Comparison of ENCODE assay signal across 8 cellular contexts in the genomic region with DNA sequence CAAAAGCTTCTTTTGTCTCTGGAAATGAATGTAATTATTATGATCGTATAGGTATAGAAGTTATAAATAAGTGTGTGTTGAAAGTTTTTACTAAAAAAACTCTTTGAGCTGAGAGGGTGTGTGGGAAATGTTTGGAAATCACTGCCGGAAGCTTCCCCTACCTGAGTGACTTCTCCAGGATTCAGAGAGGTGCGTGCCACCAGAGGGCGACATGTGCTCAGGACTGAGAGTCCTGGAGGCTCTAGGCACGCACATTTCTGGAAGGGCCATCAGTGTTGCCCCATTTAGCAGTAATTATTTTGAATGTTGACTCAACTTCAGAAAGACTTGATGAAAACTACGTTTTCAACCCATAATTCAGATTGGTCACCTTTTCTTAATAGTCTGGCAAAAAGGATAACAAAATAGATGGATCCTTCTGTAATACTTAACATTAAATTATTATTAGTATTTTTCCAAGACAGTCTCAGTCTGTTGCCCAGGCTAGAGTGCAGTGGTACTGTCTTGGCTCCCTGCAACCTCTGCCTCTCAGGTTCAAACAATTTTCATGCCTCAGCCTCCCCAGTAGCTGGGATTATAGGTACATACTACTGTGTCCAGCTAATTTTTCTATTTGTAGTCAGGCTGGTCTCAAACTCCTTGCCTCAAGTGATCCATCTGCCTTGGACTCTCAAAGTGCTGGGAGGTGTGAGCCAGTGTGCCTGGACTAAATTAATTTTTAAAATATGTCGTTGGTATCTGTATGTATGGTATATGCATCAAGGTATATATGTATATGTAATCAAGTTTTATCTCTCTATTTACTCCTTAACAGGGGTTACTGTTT. TPM values are rescaled to one million over a fixed set of nuclear protein-coding genes. Genes with fewer than 3 reads are reported as not detected.
DNase-seq lines count a peak whose midpoint lies in the region; ATAC-seq and TF ChIP-seq lines count a peak whose summit lies in the region.

No MANE protein-coding gene starts in this region.

- H4K5ac ChIP-seq in H9 (ENCODE audit: insufficient read length, low read depth, low read length): no peak overlapping the region

- H3K23ac ChIP-seq in H9 (ENCODE audit: insufficient read length, low read depth, low read length): no peak overlapping the region

- H3K4me3 ChIP-seq in adipocyte (ENCODE audit: low read length) (no peak overlapping the region), right cardiac atrium (ENCODE audit: low read length) (no peak overlapping the region), spleen (no peak overlapping the region)

- H3K36me3 ChIP-seq in adipocyte (ENCODE audit: control insufficient read depth, insufficient read depth, low read length, severe bottlenecking): no peaks in the 10 kb centered on the region
- H3K36me3 ChIP-seq in spleen: no peaks in the 10 kb centered on the region

- intact Hi-C loops in right cardiac atrium (cut with DNase I) (loop anchor here in 3 of 4 donors (2.0 to 5.0 kb wide), 3 partner anchors 112 to 114 kb away; no protein-coding TSS in a partner anchor), spleen (cut with DNase I; ENCODE audit: low total_unique reads) (loop anchor here (2.0 kb wide), 1 partner anchor 114 kb away; no protein-coding TSS in a partner anchor)

- H3K27ac Mint-ChIP-seq in H9: no peak overlapping the region

- H3K56ac ChIP-seq in H9 (ENCODE audit: insufficient read length, low read depth, low read length): no peak overlapping the region

- DNase-seq in GF-D8 (lab: John Stamatoyannopoulos, UW) (peak; percentile 12), H9 (peak; percentile 71), NCI-H1092 (lab: John Stamatoyannopoulos, UW) (peak; percentile 26), SW480 (ENCODE audit: low spot score) (peak; percentile 55), adipocyte (ENCODE audit: low read depth) (peak; percentile 87), right cardiac atrium (peak; percentile 76 to 91 (median 91)), spleen (peak; percentile 93), putamen (ENCODE audit: low spot score) (no peak)

- H3K4me2 ChIP-seq in H9 (ENCODE audit: insufficient read depth, insufficient read length, low read length): no peak overlapping the region

- no peak overlapping the region for H2BK12ac ChIP-seq in H9 (ENCODE audit: insufficient read length, low read depth, low read length)

- no peaks in the 10 kb centered on the region for H3K79me2 ChIP-seq in H9 (ENCODE audit: insufficient read depth, low read length)

- peaks cover 0 to 13% (median 6%) of the 10 kb centered on the region in 3 experiments; a peak in 3 of 7 replicates for H3K36me3 Mint-ChIP-seq in H9 (ENCODE audit: insufficient read depth in 1 of 3, low read depth in 3 of 3)

- no peak overlapping the region for H2BK20ac ChIP-seq in H9 (ENCODE audit: low read depth, low read length, poor library complexity, severe bottlenecking)

- H3K4me1 Mint-ChIP-seq in H9: peaks cover 7 to 12% of the 10 kb centered on the region in 2 experiments

- peaks cover 2% of the 10 kb centered on the region; the same call in 1 of the 2 replicates for H3K4me1 ChIP-seq in H9 (ENCODE audit: insufficient read depth, low read length)
- H3K4me1 ChIP-seq in adipocyte (ENCODE audit: control insufficient read depth, insufficient read depth, low read length): no peaks in the 10 kb centered on the region
- H3K4me1 ChIP-seq in right cardiac atrium (ENCODE audit: control insufficient read depth, insufficient read depth, low read length): no peaks in the 10 kb centered on the region
- H3K4me1 ChIP-seq in spleen: peaks cover 25 to 47% (median 41%) of the 10 kb centered on the region in 6 donors

- H3T11ph ChIP-seq in H9 (ENCODE audit: low read length): no peak overlapping the region

- H2BK120ac ChIP-seq in H9 (ENCODE audit: low read depth, low read length, poor library complexity, severe bottlenecking): no peak overlapping the region

- TF ChIP-seq POLR2A in spleen (IDR thresholded peaks at IDR 0.05): no peak

- no peaks in the 10 kb centered on the region for H3K79me1 ChIP-seq in H9 (ENCODE audit: insufficient read depth, low read depth, low read length, poor library complexity, severe bottlenecking)

- H2AFZ ChIP-seq in H9 (ENCODE audit: low read length): no peak overlapping the region

- H3K9me3 ChIP-seq in H9 (ENCODE audit: control insufficient read depth, low read depth, low read length): no peaks in the 10 kb centered on the region
- H3K9me3 ChIP-seq in adipocyte (ENCODE audit: control insufficient read depth, low read length): no peaks in the 10 kb centered on the region
- no peaks in the 10 kb centered on the region for H3K9me3 ChIP-seq in right cardiac atrium (ENCODE audit: control insufficient read depth, low read length)
- no peaks in the 10 kb centered on the region for H3K9me3 ChIP-seq in spleen

- H3K27me3 ChIP-seq in H9 (ENCODE audit: insufficient read depth, low read length): no peaks in the 10 kb centered on the region
- H3K27me3 ChIP-seq in adipocyte (replicated peaks; ENCODE audit: control insufficient read depth, insufficient read depth, low read length): no peaks in the 10 kb centered on the region
- no peaks in the 10 kb centered on the region for H3K27me3 ChIP-seq in right cardiac atrium (ENCODE audit: control insufficient read depth, insufficient read depth)
- H3K27me3 ChIP-seq in spleen (replicated peaks in 1 of 7): no peaks in the 10 kb centered on the region

- H3K9ac ChIP-seq in H9 (ENCODE audit: extremely low read depth, insufficient read length, low read length): no peak overlapping the region
- no peak overlapping the region for H3K9ac ChIP-seq in adipocyte (ENCODE audit: low read length)

- H3K4me3 Mint-ChIP-seq in H9: no peak overlapping the region; a peak in 1 of 5 replicates

- ATAC-seq in right cardiac atrium: peak; percentile 82 to 84

- WGBS in H9 (ENCODE audit: extremely low coverage, insufficient read length, low lambda C conversion rate): 100% methylated on average over 1 of the region's 7 CpGs
- 25% methylated on average over 7 of the region's 7 CpGs for WGBS in right cardiac atrium
- 18 to 39% (median 33%) methylated on average over 7 of the region's 7 CpGs for WGBS in spleen, 5 donors

- no peaks in the 10 kb centered on the region for H4K20me1 ChIP-seq in H9 (ENCODE audit: control insufficient read depth, insufficient read depth, insufficient read length)

- H2BK5ac ChIP-seq in H9 (ENCODE audit: insufficient read length, low read length): no peak overlapping the region

- TF ChIP-seq CTCF in H9 (conservative IDR thresholded peaks at IDR 0.05) (peak; percentile 89), spleen (IDR thresholded peaks at IDR 0.05 in 8 of 11, conservative IDR thresholded peaks at IDR 0.05 in 3 of 11) (peak; percentile 45 to 78 (median 69))

- no peak overlapping the region for H3K14ac ChIP-seq in H9 (ENCODE audit: insufficient read depth, low read length)

- no peak overlapping the region for H3K18ac ChIP-seq in H9 (ENCODE audit: insufficient read length, low read depth, low read length)

- H3K23me2 ChIP-seq in H9 (ENCODE audit: insufficient read length, low read depth, low read length, poor library complexity, severe bottlenecking): no peaks in the 10 kb centered on the region

- no peak overlapping the region for H2BK15ac ChIP-seq in H9 (ENCODE audit: low read depth, low read length)

- H4K8ac ChIP-seq in H9 (replicated peaks; ENCODE audit: insufficient read length, low read depth, low read length): no peak overlapping the region

- no peak overlapping the region for H3K4ac ChIP-seq in H9 (ENCODE audit: low read depth, low read length)

- H2AK5ac ChIP-seq in H9 (ENCODE audit: insufficient read length, low read length): no peak overlapping the region

- H3K27ac ChIP-seq in H9 (ENCODE audit: insufficient read length, low read depth, low read length) (no peak overlapping the region), right cardiac atrium (ENCODE audit: low read length) (no peak overlapping the region), spleen (peak overlapping the region in 6 of 8 donors; percentile 51 to 87 (median 80))

- H4K91ac ChIP-seq in H9 (ENCODE audit: insufficient read length, low read depth, low read length): no peak overlapping the region

- no peaks in the 10 kb centered on the region for H3K9me3 Mint-ChIP-seq in H9

- no peaks in the 10 kb centered on the region for H3K27me3 Mint-ChIP-seq in H9 (ENCODE audit: low read depth)

RNA-seq across cellular contexts. Expression of gene GPR171, which starts 34.5 kb away (rescaled TPM):
- not detected in 2 replicates for total RNA-seq in H9 (2021)
- under 1 TPM in 3 of 4 donors, not detected in 1; 0.20 to 0.50 (median 0.39) TPM for total RNA-seq in right cardiac atrium
- 0.34 TPM for polyA plus RNA-seq in right cardiac atrium
- 10 to 100 TPM in 5 of 7 donors, 1 to 10 TPM in 2; 8.8 to 40.4 (median 14.3) TPM for total RNA-seq in spleen
- 1 to 10 TPM; 2.7 to 9.1 (median 2.9) TPM for polyA plus RNA-seq in spleen

Comparison
In these comparisons a context has a peak if more than half of its experiments do, and no peak if none do; other contexts are left out.
1. H3K27ac ChIP-seq: peak in spleen (6 of 8); none in H9 (single experiment) and right cardiac atrium (single experiment).